Comparison of ENCODE assay signal across 8 cellular contexts in the genomic region with DNA sequence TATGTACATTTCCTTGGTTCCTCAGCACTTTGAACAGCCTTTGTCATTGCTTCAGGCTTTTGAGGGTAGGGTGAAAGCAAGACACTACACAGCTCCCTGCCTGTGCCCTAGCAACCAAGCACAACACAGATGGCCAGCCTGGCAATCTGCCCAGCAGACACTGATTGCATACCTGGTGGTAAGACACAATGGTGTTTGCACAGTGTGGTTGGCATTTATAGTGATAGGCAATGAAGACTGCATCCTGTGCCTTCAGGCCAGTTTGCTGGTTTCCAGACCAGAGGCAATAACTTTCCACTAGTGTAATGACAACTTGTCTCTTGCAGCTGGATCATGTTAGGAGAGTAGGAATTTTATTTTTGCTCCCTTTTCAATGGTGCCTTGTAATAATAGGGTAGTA.
DNase-seq lines count a peak whose midpoint lies in the region; ATAC-seq and TF ChIP-seq lines count a peak whose summit lies in the region.

No MANE protein-coding gene starts in this region.

- ATAC-seq in GM21423 (IDR thresholded peaks at IDR 0.05; ENCODE audit: unreplicated experiment) (no peak), HG03135 (IDR thresholded peaks at IDR 0.05; ENCODE audit: unreplicated experiment) (no peak)

- DNase-seq in GM12865 (ENCODE audit: low read depth) (peak; percentile 3), NCI-H2196 (lab: John Stamatoyannopoulos, UW; ENCODE audit: unreplicated experiment) (peak; percentile 97), dedifferentiated amniotic fluid mesenchymal stem cell (ENCODE audit: extremely low spot score) (peak; percentile 36), posterior cingulate gyrus (peak in 7 of 10 donors; percentile 9 to 87 (median 27)), hepatic stellate cell (ENCODE audit: low spot score) (no peak)
- DNase-seq in stimulated activated CD4-positive, alpha-beta T cell treated with anti-CD3 and anti-CD28 coated beads, Interleukin-12 subunit alpha, Interleukin-12 subunit beta, amount 100 ng/mL, for 4 hours = no peak

- intact Hi-C loops in posterior cingulate gyrus (cut with DNase I) = no loop called here

- TF ChIP-seq CTCF in GM12865 (IDR thresholded peaks at IDR 0.05; ENCODE audit: insufficient read depth, low read depth, low read length, missing control alignments) = no peak

- H3K4me3 ChIP-seq in GM12865 (ENCODE audit: low read depth, low read length) = no peak overlapping the region

Comparison
In these comparisons a context has a peak if more than half of its experiments do, and no peak if none do; other contexts are left out.
1. DNase-seq: peak in GM12865 (single experiment), NCI-H2196 (single experiment), dedifferentiated amniotic fluid mesenchymal stem cell (single experiment) and posterior cingulate gyrus (7 of 10); none in stimulated activated CD4-positive, alpha-beta T cell treated with anti-CD3 and anti-CD28 coated beads, Interleukin-12 subunit alpha, Interleukin-12 subunit beta, amount 100 ng/mL, for 4 hours (single experiment) and hepatic stellate cell (single experiment).